In genomic region chr17:30667552-30668371, GRCh38 we compare ENCODE assay signal across 8 cellular contexts.
A peak's percentile ranks its signal among the peaks of the same experiment; 100 is the strongest.
DNase-seq lines count a peak whose midpoint lies in the region; ATAC-seq, FAIRE-seq and TF ChIP-seq lines count a peak whose summit lies in the region.
"Not testable (repeated sequence)": the region's sequence is repeated elsewhere in the genome, so short reads cannot be mapped to it uniquely, and the experiment has no call there.

No MANE protein-coding gene starts in this region.

- H3K27ac Mint-ChIP-seq in activated naive CD8-positive, alpha-beta T cell treated with anti-CD3 and anti-CD28 coated beads, Interleukin-2, amount 10 ng/mL, durations not matched to agents 7 days and 5 days, result peak overlapping the region; percentile 34

- not testable (repeated sequence) for H3K36me3 Mint-ChIP-seq in activated naive CD8-positive, alpha-beta T cell treated with anti-CD3 and anti-CD28 coated beads, Interleukin-2, amount 10 ng/mL, durations not matched to agents 7 days and 5 days

- not testable (repeated sequence) for H3K36me3 ChIP-seq in RWPE2 (ENCODE audit: low read depth); esophagus (ENCODE audit: control insufficient read depth in 2 of 2, insufficient read depth in 2 of 2, low read length in 1 of 2); kidney (ENCODE audit: control insufficient read depth in 1 of 2, insufficient read depth in 2 of 2, low read length in 2 of 2); ovary; transverse colon

- FAIRE-seq in kidney (lab: Jason Lieb, UNC), result not testable (repeated sequence)

- WGBS in esophagus, 2 donors, result 0 to 2% methylated on average over 10 to 34 of the region's 41 CpGs
- 0% methylated on average over 6 to 32 of the region's 41 CpGs for WGBS in ovary, 3 donors
- WGBS in transverse colon (ENCODE audit: low coverage in 1 of 2), 2 donors, result no CpG with 5 or more reads among the region's 41 CpGs

- peak overlapping the region; percentile 25 for H3K4me3 Mint-ChIP-seq in activated naive CD8-positive, alpha-beta T cell treated with anti-CD3 and anti-CD28 coated beads, Interleukin-2, amount 10 ng/mL, durations not matched to agents 7 days and 5 days

- peak; percentile 83 for DNase-seq in DMS153 (lab: John Stamatoyannopoulos, UW)
- peak; percentile 31 for DNase-seq in NCI-H1105 treated with DMSO at 0.1 percent for 48 hours (lab: John Stamatoyannopoulos, UW)
- DNase-seq in RWPE2 (ENCODE audit: low spot score), result not testable (repeated sequence)
- DNase-seq in activated naive CD8-positive, alpha-beta T cell treated with anti-CD3 and anti-CD28 coated beads, Interleukin-2, amount 10 ng/mL, durations not matched to agents 7 days and 5 days, result peak; percentile 39
- DNase-seq in kidney, result peak; percentile 86
- peak; percentile 68 to 83 (median 77) for DNase-seq in ovary
- peak; percentile 40 for DNase-seq in transverse colon

- in situ Hi-C loops in transverse colon (cut with MboI; ENCODE audit: low pct_ligation_motif_present in 1 of 4, low pct_unique_long_range_greater_than_20kb in 1 of 4, low sequenced_read_pairs in 3 of 4), result not testable (repeated sequence)

- not testable (repeated sequence) for TF ChIP-seq CTCF in RWPE2 (IDR thresholded peaks at IDR 0.05; ENCODE audit: poor library complexity, severe bottlenecking); kidney (IDR thresholded peaks at IDR 0.05; ENCODE audit: borderline replicate concordance, extremely low read depth, insufficient read depth); ovary (IDR thresholded peaks at IDR 0.05); transverse colon (IDR thresholded peaks at IDR 0.05)

- not testable (repeated sequence) for H3K27me3 ChIP-seq in RWPE2 (ENCODE audit: insufficient read depth, poor library complexity, severe bottlenecking); esophagus (ENCODE audit: control insufficient read depth in 1 of 2, insufficient read depth in 2 of 2, low read length in 2 of 2); ovary; transverse colon

- not testable (repeated sequence) for H3K9me3 Mint-ChIP-seq in activated naive CD8-positive, alpha-beta T cell treated with anti-CD3 and anti-CD28 coated beads, Interleukin-2, amount 10 ng/mL, durations not matched to agents 7 days and 5 days

- not testable (repeated sequence) for H3K4me1 Mint-ChIP-seq in activated naive CD8-positive, alpha-beta T cell treated with anti-CD3 and anti-CD28 coated beads, Interleukin-2, amount 10 ng/mL, durations not matched to agents 7 days and 5 days

- H3K4me3 ChIP-seq in RWPE2 (ENCODE audit: severe bottlenecking) (peak overlapping the region; percentile 25), esophagus (ENCODE audit: low read depth in 1 of 2, low read length in 2 of 2) (peak overlapping the region; percentile 22 to 39), kidney (ENCODE audit: low read length in 2 of 2) (peak overlapping the region in 1 of 2 donors; percentile 21), ovary (peak overlapping the region; percentile 50), transverse colon (peak overlapping the region; percentile 29 to 56 (median 42))

- not testable (repeated sequence) for H3K27me3 Mint-ChIP-seq in activated naive CD8-positive, alpha-beta T cell treated with anti-CD3 and anti-CD28 coated beads, Interleukin-2, amount 10 ng/mL, durations not matched to agents 7 days and 5 days

- not testable (repeated sequence) for H3K9me3 ChIP-seq in RWPE2 (ENCODE audit: severe bottlenecking); esophagus (ENCODE audit: control insufficient read depth in 2 of 2, insufficient read depth in 1 of 2, low read depth in 1 of 2, low read length in 1 of 2); kidney (ENCODE audit: control insufficient read depth in 1 of 2, low read length in 2 of 2); ovary; transverse colon

- ATAC-seq in RWPE2 (ENCODE audit: low read depth), result peak; percentile 52
- not testable (repeated sequence) for ATAC-seq in activated naive CD8-positive, alpha-beta T cell treated with anti-CD3 and anti-CD28 coated beads, Interleukin-2, amount 10 ng/mL, durations not matched to agents 7 days and 5 days (ENCODE audit: low read depth)

- not testable (repeated sequence) for H3K9ac ChIP-seq in kidney (ENCODE audit: low read length in 2 of 2)

- not testable (repeated sequence) for TF ChIP-seq EP300 in ovary (IDR thresholded peaks at IDR 0.05); transverse colon (IDR thresholded peaks at IDR 0.05; ENCODE audit: low read depth)

- H3K4me1 ChIP-seq in RWPE2 (ENCODE audit: insufficient read depth, poor library complexity, severe bottlenecking); esophagus (ENCODE audit: control insufficient read depth in 2 of 2, insufficient read depth in 2 of 2, low read length in 1 of 2); kidney (ENCODE audit: control insufficient read depth in 1 of 2, insufficient read depth in 1 of 2, low read depth in 1 of 2, low read length in 2 of 2); ovary (ENCODE audit: insufficient read depth); transverse colon: not testable (repeated sequence)

- POLR2A ChIA-PET in activated naive CD8-positive, alpha-beta T cell treated with anti-CD3 and anti-CD28 coated beads, Interleukin-2, amount 10 ng/mL, durations not matched to agents 7 days and 5 days (lab: Charles Lee), result not testable (repeated sequence)

- not testable (repeated sequence) for H3K27ac ChIP-seq in RWPE2 (ENCODE audit: poor library complexity, severe bottlenecking); esophagus (ENCODE audit: low read depth in 2 of 2, low read length in 1 of 2); kidney (ENCODE audit: low read depth in 2 of 2, low read length in 2 of 2); ovary
- peak overlapping the region in 1 of 4 donors; percentile 45 for H3K27ac ChIP-seq in transverse colon

- intact Hi-C loops in kidney (cut with DNase I); ovary (cut with DNase I); transverse colon (cut with DNase I; ENCODE audit: low total_unique reads): not testable (repeated sequence)

- TF ChIP-seq POLR2A in ovary (IDR thresholded peaks at IDR 0.05); transverse colon (IDR thresholded peaks at IDR 0.05): not testable (repeated sequence)
